In genomic region chr14:56176530-56176929, GRCh38 we compare ENCODE assay signal across 15 cellular contexts. TPM values are rescaled to one million over a fixed set of nuclear protein-coding genes. Genes with fewer than 3 reads are reported as not detected.
DNase-seq lines count a peak whose midpoint lies in the region; ATAC-seq and TF ChIP-seq lines count a peak whose summit lies in the region.
"Had no signal": no experiment of that assay in that cellular context is flagged by ENCODE, and none has a peak within 500 bp of the region (broad histone marks: within the 10 kb centered on the region; RNA-seq: fewer than 3 reads in every experiment).

No MANE protein-coding gene starts in this region.

- H3K36me3 ChIP-seq in DND-41 (ENCODE audit: insufficient read depth, low read length) (peaks cover 43% of the 10 kb centered on the region), Loucy (ENCODE audit: insufficient read depth, low read length) (peaks cover 62% of the 10 kb centered on the region), OCI-LY1 (ENCODE audit: insufficient read depth, low read length) (no peaks in the 10 kb centered on the region), mucosa of descending colon (ENCODE audit: low read depth) (no peaks in the 10 kb centered on the region)
- H3K36me3 ChIP-seq: HAP-1 had no signal

- no peak overlapping the region for H3K4me3 Mint-ChIP-seq in T-cell

- H3K4me2 ChIP-seq in DND-41 (ENCODE audit: insufficient read depth, low read length) (no peak overlapping the region), Loucy (ENCODE audit: low read depth, low read length, poor library complexity, severe bottlenecking) (peak overlapping the region; percentile 4), OCI-LY1 (ENCODE audit: low read length) (no peak overlapping the region)

- H3K4me1 ChIP-seq in DND-41 (ENCODE audit: insufficient read depth, low read length): peaks cover 59% of the 10 kb centered on the region
- peaks cover 73% of the 10 kb centered on the region for H3K4me1 ChIP-seq in Loucy (ENCODE audit: insufficient read depth, low read length, poor library complexity, severe bottlenecking)
- H3K4me1 ChIP-seq in OCI-LY1 (ENCODE audit: insufficient read depth, low read length, severe bottlenecking): peaks cover 98% of the 10 kb centered on the region
- no peaks in the 10 kb centered on the region for H3K4me1 ChIP-seq in mucosa of descending colon (ENCODE audit: low read depth)

- no peak overlapping the region for H2AFZ ChIP-seq in DND-41 (ENCODE audit: low read depth, low read length)
- H2AFZ ChIP-seq in Loucy (ENCODE audit: low read length): no peak overlapping the region
- H2AFZ ChIP-seq in OCI-LY1 (ENCODE audit: low read length): no peak overlapping the region

- H3F3A ChIP-seq in Loucy (ENCODE audit: low read depth) (peaks cover 6% of the 10 kb centered on the region), OCI-LY1 (ENCODE audit: insufficient read depth, low read length) (no peaks in the 10 kb centered on the region)

- POLR2A ChIA-PET in T-cell (lab: Charles Lee): no interaction called here

- CTCF ChIA-PET in T-cell (lab: Charles Lee): no interaction called here

- H3K9me3 ChIP-seq in DND-41 (ENCODE audit: insufficient read depth, low read length, severe bottlenecking): no peaks in the 10 kb centered on the region
- no peaks in the 10 kb centered on the region for H3K9me3 ChIP-seq in Loucy (ENCODE audit: insufficient read depth, low read depth, low read length)
- H3K9me3 ChIP-seq in OCI-LY1 (ENCODE audit: low read length): no peaks in the 10 kb centered on the region
- H3K9me3 ChIP-seq in mucosa of descending colon: no peaks in the 10 kb centered on the region
- H3K9me3 ChIP-seq: HAP-1 had no signal

- H3K4me3 ChIP-seq in DND-41 (ENCODE audit: low read depth in 1 of 2, low read length in 2 of 2): no peak overlapping the region
- no peak overlapping the region for H3K4me3 ChIP-seq in Loucy (ENCODE audit: low read length, poor library complexity, severe bottlenecking)
- H3K4me3 ChIP-seq in OCI-LY1 (ENCODE audit: low read depth, low read length, poor library complexity, severe bottlenecking): no peak overlapping the region
- H3K4me3 ChIP-seq in mucosa of descending colon: no peak overlapping the region
- H3K4me3 ChIP-seq: HAP-1 had no signal

- no peak for TF ChIP-seq CTCF in DND-41 (IDR thresholded peaks at IDR 0.05; ENCODE audit: borderline replicate concordance, extremely low read depth, low read length, poor library complexity, severe bottlenecking)
- TF ChIP-seq CTCF in Loucy (conservative IDR thresholded peaks at IDR 0.05; ENCODE audit: low read length): no peak
- no peak; the same call in 1 of the 2 replicates for TF ChIP-seq CTCF in OCI-LY1 (IDR thresholded peaks at IDR 0.05; ENCODE audit: low read length)
- no peak for TF ChIP-seq CTCF in mucosa of descending colon (IDR thresholded peaks at IDR 0.05)

- H3K9me3 Mint-ChIP-seq in activated naive CD4-positive, alpha-beta T cell treated with anti-CD3 and anti-CD28 coated beads, Interleukin-2, amount 50 U/mL, for 72 hours: peaks cover 4 to 22% of the 10 kb centered on the region in 2 donors
- H3K9me3 Mint-ChIP-seq in T-cell: no peaks in the 10 kb centered on the region

- H3K9ac ChIP-seq in DND-41 (ENCODE audit: low read depth, low read length): no peak overlapping the region
- no peak overlapping the region for H3K9ac ChIP-seq in Loucy (ENCODE audit: low read depth, low read length, poor library complexity, severe bottlenecking)
- no peak overlapping the region; the same call in 1 of the 2 replicates for H3K9ac ChIP-seq in OCI-LY1 (ENCODE audit: low read length)

- DNase-seq in DND-41 (no peak), mucosa of descending colon (no peak), T-cell (no peak), erythroblast (lab: John Stamatoyannopoulos, UW) (no peak)
- DNase-seq in activated naive CD4-positive, alpha-beta T cell treated with anti-CD3 and anti-CD28 coated beads, Interleukin-2, amount 50 U/mL, for 72 hours (ENCODE audit: low spot score in 2 of 2): no peak
- DNase-seq: COR-L47, IMR-90, NCI-H446 treated with DMSO at 0.1 percent for 48 hours, NCI-H82, Right ventricle myocardium superior had no signal

- H4K20me1 ChIP-seq in DND-41 (ENCODE audit: insufficient read depth, low read length): peaks cover 17% of the 10 kb centered on the region
- peaks cover 97% of the 10 kb centered on the region for H4K20me1 ChIP-seq in Loucy (ENCODE audit: insufficient read depth, low read length, poor library complexity, severe bottlenecking)
- no peaks in the 10 kb centered on the region for H4K20me1 ChIP-seq in OCI-LY1 (ENCODE audit: insufficient read depth, low read length)

- H3K27me3 Mint-ChIP-seq in T-cell: no peaks in the 10 kb centered on the region

- no peak overlapping the region for H3K27ac Mint-ChIP-seq in activated naive CD4-positive, alpha-beta T cell treated with anti-CD3 and anti-CD28 coated beads, Interleukin-2, amount 50 U/mL, for 72 hours
- no peak overlapping the region for H3K27ac Mint-ChIP-seq in T-cell

- intact Hi-C loops in mucosa of descending colon (cut with DNase I, micrococcal nuclease): no loop called here

- H3K36me3 Mint-ChIP-seq in activated naive CD4-positive, alpha-beta T cell treated with anti-CD3 and anti-CD28 coated beads, Interleukin-2, amount 50 U/mL, for 72 hours: peaks cover 22 to 23% of the 10 kb centered on the region in 2 donors
- H3K36me3 Mint-ChIP-seq in T-cell: peaks cover 29% of the 10 kb centered on the region

- ATAC-seq in DND-41 (ENCODE audit: insufficient read depth, low read depth) (no peak), mucosa of descending colon (peak; percentile 17), T-cell (replicated peaks in 1 of 4) (no peak)
- ATAC-seq in activated naive CD4-positive, alpha-beta T cell treated with anti-CD3 and anti-CD28 coated beads, Interleukin-2, amount 50 U/mL, for 72 hours: no peak
- ATAC-seq: Panc1, SK-N-SH treated with all-trans-retinoic acid at 6 μM for 48 hours had no signal

- no peak for TF ChIP-seq POLR2A in erythroblast (IDR thresholded peaks at IDR 0.05; ENCODE audit: low read length)

- H3K79me2 ChIP-seq in DND-41 (ENCODE audit: insufficient read depth, low read length): peaks cover 93% of the 10 kb centered on the region
- peaks cover 96% of the 10 kb centered on the region for H3K79me2 ChIP-seq in Loucy (ENCODE audit: insufficient read depth, low read length)
- H3K79me2 ChIP-seq in OCI-LY1 (ENCODE audit: insufficient read depth, low read length): no peaks in the 10 kb centered on the region

- H3K27me3 ChIP-seq in DND-41 (ENCODE audit: insufficient read depth, low read length, poor library complexity) (no peaks in the 10 kb centered on the region), Loucy (ENCODE audit: insufficient read depth, low read length, poor library complexity, severe bottlenecking) (no peaks in the 10 kb centered on the region), OCI-LY1 (ENCODE audit: insufficient read depth, low read length) (no peaks in the 10 kb centered on the region)

- H3K27ac ChIP-seq in DND-41 (ENCODE audit: low read length) (peak overlapping the region; percentile 97), OCI-LY1 (ENCODE audit: low read depth, low read length, poor library complexity, severe bottlenecking) (peak overlapping the region; percentile 95)

- H3K9me2 ChIP-seq in Loucy (replicated peaks; ENCODE audit: low read depth, low read length) (no peaks in the 10 kb centered on the region), OCI-LY1 (ENCODE audit: low read depth, low read length) (no peaks in the 10 kb centered on the region)

- peaks cover 33 to 44% (median 34%) of the 10 kb centered on the region in 3 donors for H3K4me1 Mint-ChIP-seq in T-cell

RNA-seq across cellular contexts. Expression of gene PELI2, which starts 58.3 kb away (rescaled TPM):
- total RNA-seq in mucosa of descending colon: 10 to 100 TPM; 14.3 to 33.4 (median 30.8) TPM
- total RNA-seq in activated naive CD4-positive, alpha-beta T cell treated with anti-CD3 and anti-CD28 coated beads, Interleukin-2, amount 50 U/mL, for 72 hours: 1 to 10 TPM; 2.0 to 3.2 TPM
- 10 to 100 TPM in 3 of 5 donors, 1 to 10 TPM in 2; 9.0 to 12.7 (median 10.5) TPM for total RNA-seq in T-cell
